ENCODE assay signal across 8 cellular contexts in the genomic region with DNA sequence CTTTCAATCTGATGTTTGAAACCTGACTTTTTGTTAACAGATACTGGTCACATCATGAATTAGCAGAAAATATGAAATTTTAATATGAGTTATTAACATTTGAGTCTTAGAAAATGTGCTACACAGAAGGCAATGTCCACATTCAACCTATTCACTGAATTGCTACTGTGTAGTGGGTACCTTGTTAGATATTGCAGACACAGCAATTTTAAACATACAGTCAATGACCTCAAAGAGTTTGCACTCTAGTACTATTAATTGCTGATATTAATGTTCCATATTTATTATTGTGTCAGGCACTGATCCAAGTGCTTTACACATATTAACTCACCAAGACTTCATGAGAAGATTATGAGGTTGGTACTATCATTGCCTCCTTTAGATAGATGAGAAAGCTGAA.
"Had no signal": no experiment of that assay in that cellular context is flagged by ENCODE, and none has a peak within 500 bp of the region (broad histone marks: within the 10 kb centered on the region; RNA-seq: fewer than 3 reads in every experiment).

No MANE protein-coding gene starts in this region.

- DNase-seq: GDM1, GF-D8 had no signal

- H3K4me3 ChIP-seq: GM12878 had no signal

- FAIRE-seq: G401.6, GM12878, GM12891, GM12892, GM18507, GM19239 had no signal

- ATAC-seq: GM12878 had no signal
